In the genomic region with DNA sequence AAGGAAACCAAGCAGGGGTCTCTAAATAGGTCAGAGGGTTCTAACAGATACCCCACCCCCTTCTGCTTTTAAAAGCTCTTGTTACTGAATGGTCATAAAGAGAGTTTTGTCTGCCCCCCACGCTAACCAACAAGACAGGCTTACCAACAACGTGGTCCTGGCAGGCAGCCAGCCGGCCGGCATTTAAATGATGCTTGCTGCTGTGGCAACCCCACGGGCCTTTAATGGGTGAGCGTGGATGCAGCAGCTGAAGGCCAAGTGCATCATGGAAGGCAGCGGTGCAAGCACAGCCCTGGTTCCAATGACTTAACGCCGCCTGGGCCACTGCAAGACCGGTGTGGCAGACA, we compare ENCODE assay signal across 1 cellular context.
TF ChIP-seq lines count a peak whose summit lies in the region.

No MANE protein-coding gene starts in this region.

TF ChIP-seq in GM23338, 12 proteins besides CTCF, POLR2A, EP300 and RAD21 (continued from another document):
- TF ChIP-seq, protein P1, sequence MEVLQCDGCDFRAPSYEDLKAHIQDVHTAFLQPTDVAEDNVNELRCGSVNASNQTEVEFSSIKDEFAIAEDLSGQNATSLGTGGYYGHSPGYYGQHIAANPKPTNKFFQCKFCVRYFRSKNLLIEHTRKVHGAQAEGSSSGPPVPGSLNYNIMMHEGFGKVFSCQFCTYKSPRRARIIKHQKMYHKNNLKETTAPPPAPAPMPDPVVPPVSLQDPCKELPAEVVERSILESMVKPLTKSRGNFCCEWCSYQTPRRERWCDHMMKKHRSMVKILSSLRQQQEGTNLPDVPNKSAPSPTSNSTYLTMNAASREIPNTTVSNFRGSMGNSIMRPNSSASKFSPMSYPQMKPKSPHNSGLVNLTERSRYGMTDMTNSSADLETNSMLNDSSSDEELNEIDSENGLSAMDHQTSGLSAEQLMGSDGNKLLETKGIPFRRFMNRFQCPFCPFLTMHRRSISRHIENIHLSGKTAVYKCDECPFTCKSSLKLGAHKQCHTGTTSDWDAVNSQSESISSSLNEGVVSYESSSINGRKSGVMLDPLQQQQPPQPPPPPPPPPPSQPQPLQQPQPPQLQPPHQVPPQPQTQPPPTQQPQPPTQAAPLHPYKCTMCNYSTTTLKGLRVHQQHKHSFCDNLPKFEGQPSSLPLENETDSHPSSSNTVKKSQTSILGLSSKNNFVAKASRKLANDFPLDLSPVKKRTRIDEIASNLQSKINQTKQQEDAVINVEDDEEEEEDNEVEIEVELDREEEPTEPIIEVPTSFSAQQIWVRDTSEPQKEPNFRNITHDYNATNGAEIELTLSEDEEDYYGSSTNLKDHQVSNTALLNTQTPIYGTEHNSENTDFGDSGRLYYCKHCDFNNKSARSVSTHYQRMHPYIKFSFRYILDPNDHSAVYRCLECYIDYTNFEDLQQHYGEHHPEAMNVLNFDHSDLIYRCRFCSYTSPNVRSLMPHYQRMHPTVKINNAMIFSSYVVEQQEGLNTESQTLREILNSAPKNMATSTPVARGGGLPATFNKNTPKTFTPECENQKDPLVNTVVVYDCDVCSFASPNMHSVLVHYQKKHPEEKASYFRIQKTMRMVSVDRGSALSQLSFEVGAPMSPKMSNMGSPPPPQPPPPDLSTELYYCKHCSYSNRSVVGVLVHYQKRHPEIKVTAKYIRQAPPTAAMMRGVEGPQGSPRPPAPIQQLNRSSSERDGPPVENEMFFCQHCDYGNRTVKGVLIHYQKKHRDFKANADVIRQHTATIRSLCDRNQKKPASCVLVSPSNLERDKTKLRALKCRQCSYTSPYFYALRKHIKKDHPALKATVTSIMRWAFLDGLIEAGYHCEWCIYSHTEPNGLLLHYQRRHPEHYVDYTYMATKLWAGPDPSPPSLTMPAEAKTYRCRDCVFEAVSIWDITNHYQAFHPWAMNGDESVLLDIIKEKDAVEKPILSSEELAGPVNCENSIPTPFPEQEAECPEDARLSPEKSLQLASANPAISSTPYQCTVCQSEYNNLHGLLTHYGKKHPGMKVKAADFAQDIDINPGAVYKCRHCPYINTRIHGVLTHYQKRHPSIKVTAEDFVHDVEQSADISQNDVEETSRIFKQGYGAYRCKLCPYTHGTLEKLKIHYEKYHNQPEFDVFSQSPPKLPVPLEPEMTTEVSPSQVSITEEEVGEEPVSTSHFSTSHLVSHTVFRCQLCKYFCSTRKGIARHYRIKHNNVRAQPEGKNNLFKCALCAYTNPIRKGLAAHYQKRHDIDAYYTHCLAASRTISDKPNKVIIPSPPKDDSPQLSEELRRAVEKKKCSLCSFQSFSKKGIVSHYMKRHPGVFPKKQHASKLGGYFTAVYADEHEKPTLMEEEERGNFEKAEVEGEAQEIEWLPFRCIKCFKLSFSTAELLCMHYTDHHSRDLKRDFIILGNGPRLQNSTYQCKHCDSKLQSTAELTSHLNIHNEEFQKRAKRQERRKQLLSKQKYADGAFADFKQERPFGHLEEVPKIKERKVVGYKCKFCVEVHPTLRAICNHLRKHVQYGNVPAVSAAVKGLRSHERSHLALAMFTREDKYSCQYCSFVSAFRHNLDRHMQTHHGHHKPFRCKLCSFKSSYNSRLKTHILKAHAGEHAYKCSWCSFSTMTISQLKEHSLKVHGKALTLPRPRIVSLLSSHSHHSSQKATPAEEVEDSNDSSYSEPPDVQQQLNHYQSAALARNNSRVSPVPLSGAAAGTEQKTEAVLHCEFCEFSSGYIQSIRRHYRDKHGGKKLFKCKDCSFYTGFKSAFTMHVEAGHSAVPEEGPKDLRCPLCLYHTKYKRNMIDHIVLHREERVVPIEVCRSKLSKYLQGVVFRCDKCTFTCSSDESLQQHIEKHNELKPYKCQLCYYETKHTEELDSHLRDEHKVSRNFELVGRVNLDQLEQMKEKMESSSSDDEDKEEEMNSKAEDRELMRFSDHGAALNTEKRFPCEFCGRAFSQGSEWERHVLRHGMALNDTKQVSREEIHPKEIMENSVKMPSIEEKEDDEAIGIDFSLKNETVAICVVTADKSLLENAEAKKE (CRISPR knock-in tag; IDR thresholded peaks at IDR 0.05) = no peak
- TF ChIP-seq STAT1 (IDR thresholded peaks at IDR 0.05; ENCODE audit: unreplicated experiment) = no peak
- no peak for TF ChIP-seq NANOG (IDR thresholded peaks at IDR 0.05; ENCODE audit: borderline replicate concordance)
- TF ChIP-seq EZH2phosphoT487 (IDR thresholded peaks at IDR 0.05; ENCODE audit: unreplicated experiment) = no peak
- no peak for TF ChIP-seq EZH2 (IDR thresholded peaks at IDR 0.05; ENCODE audit: low read depth, unreplicated experiment)
- no peak for TF ChIP-seq ZNF331 (CRISPR knock-in tag; IDR thresholded peaks at IDR 0.05; ENCODE audit: low read depth)
TF ChIP-seq in GM23338: peak in this region for 0.
